In genomic region chr12:107847830-107848229, GRCh38 we compare ENCODE assay signal across 11 cellular contexts.
"Had no signal": no experiment of that assay in that cellular context is flagged by ENCODE, and none has a peak within 500 bp of the region (broad histone marks: within the 10 kb centered on the region; RNA-seq: fewer than 3 reads in every experiment).

No MANE protein-coding gene starts in this region.

- H3K27ac Mint-ChIP-seq: natural killer cell had no signal

- DNase-seq: activated naive CD4-positive, alpha-beta T cell treated with Interleukin-2 at 50 U/mL for 16 hours; activated T-cell treated with anti-CD3 and anti-CD28 coated beads for 4 hours; anterior cingulate cortex; mesenchymal stem cell; natural killer cell; small intestine; stimulated activated CD4-positive, alpha-beta T cell treated with anti-CD3 and anti-CD28 coated beads, Interleukin-4, amount 100 ng/mL, for 24 hours; stimulated activated naive CD4-positive, alpha-beta T cell had no signal

- H3K27ac ChIP-seq: right atrium auricular region, tibial artery, vagina had no signal

- H3K9me3 ChIP-seq: right atrium auricular region, tibial artery, vagina had no signal

- H3K4me3 Mint-ChIP-seq: natural killer cell had no signal

- H3K36me3 Mint-ChIP-seq: natural killer cell had no signal

- H3K9me3 Mint-ChIP-seq: natural killer cell had no signal

- H3K36me3 ChIP-seq: right atrium auricular region, tibial artery, vagina had no signal

- H3K4me1 Mint-ChIP-seq: natural killer cell had no signal

- ATAC-seq: natural killer cell had no signal

- H3K4me3 ChIP-seq: right atrium auricular region, tibial artery, vagina had no signal
